Comparison of ENCODE assay signal across 1 cellular context in genomic region chr11:28910926-28911325, GRCh38.
TF ChIP-seq lines count a peak whose summit lies in the region.

No MANE protein-coding gene starts in this region.

TF ChIP-seq in HepG2, 621 proteins besides CTCF, POLR2A, EP300 and RAD21 (continued from another document):
- TF ChIP-seq PATZ1 (CRISPR knock-in tag; IDR thresholded peaks at IDR 0.05) (no peak), RXRA (CRISPR knock-in tag; IDR thresholded peaks at IDR 0.05) (no peak), ZFAT (CRISPR knock-in tag; conservative IDR thresholded peaks at IDR 0.05) (no peak)
